In genomic region chr5:93587919-93588585, GRCh38 we compare ENCODE assay signal across 12 cellular contexts. TPM values are rescaled to one million over a fixed set of nuclear protein-coding genes. Genes with fewer than 3 reads are reported as not detected.
DNase-seq lines count a peak whose midpoint lies in the region; ATAC-seq and TF ChIP-seq lines count a peak whose summit lies in the region.
"Had no signal": no experiment of that assay in that cellular context is flagged by ENCODE, and none has a peak within 500 bp of the region (broad histone marks: within the 10 kb centered on the region; RNA-seq: fewer than 3 reads in every experiment).

No MANE protein-coding gene starts in this region.

- BruUV-seq in MCF 10A (replicated peaks; lab: Mats Ljungman, UMichigan) = no TSS peak

- intact Hi-C loops in activated CD4-positive, alpha-beta T cell treated with anti-CD3 and anti-CD28 coated beads, Interleukin-2, amount 10 ng/mL, durations not matched to agents 24 days and 14 days (cut with micrococcal nuclease) = loop anchor here (2.0 kb wide), 1 partner anchor 15 kb away; no protein-coding TSS in a partner anchor
- intact Hi-C loops in MCF 10A (cut with micrococcal nuclease) = loop anchor here (10.0 kb wide), 1 partner anchor 153 kb away; no protein-coding TSS in a partner anchor
- intact Hi-C loops in left lung (cut with DNase I) = loop anchor here in 1 of 2 donors (10.0 kb wide), 1 partner anchor 207 kb away; no protein-coding TSS in a partner anchor
- intact Hi-C loops in stomach (cut with DNase I; ENCODE audit: low total_unique reads) = no loop called here

- peaks cover 71% of the 10 kb centered on the region for H3K27me3 Mint-ChIP-seq in activated CD4-positive, alpha-beta T cell treated with anti-CD3 and anti-CD28 coated beads, Interleukin-2, amount 10 ng/mL, durations not matched to agents 24 days and 14 days
- no peaks in the 10 kb centered on the region for H3K27me3 Mint-ChIP-seq in MCF 10A (ENCODE audit: insufficient read depth, unreplicated experiment)

- 21 to 37% (median 33%) methylated on average over 41 to 70 of the region's 70 CpGs for WGBS in stomach, 5 donors

- ATAC-seq in left lung (no peak), GM19397 (IDR thresholded peaks at IDR 0.05; ENCODE audit: unreplicated experiment) (no peak), HG02970 (IDR thresholded peaks at IDR 0.05; ENCODE audit: low FRiP score, unreplicated experiment) (no peak), GM18511 (IDR thresholded peaks at IDR 0.05; ENCODE audit: unreplicated experiment) (no peak)
- ATAC-seq: A549 had no signal

- H3K36me3 ChIP-seq in left lung = no peaks in the 10 kb centered on the region
- peaks cover 0 to 9% (median 1%) of the 10 kb centered on the region in 4 donors for H3K36me3 ChIP-seq in stomach

- TF ChIP-seq EP300 in stomach (IDR thresholded peaks at IDR 0.05) = no peak

- peaks cover 12% of the 10 kb centered on the region for H3K36me3 Mint-ChIP-seq in activated CD4-positive, alpha-beta T cell treated with anti-CD3 and anti-CD28 coated beads, Interleukin-2, amount 10 ng/mL, durations not matched to agents 24 days and 14 days (ENCODE audit: low read depth)
- H3K36me3 Mint-ChIP-seq in MCF 10A (ENCODE audit: insufficient read depth, unreplicated experiment) = no peaks in the 10 kb centered on the region

- peaks cover 0 to 17% of the 10 kb centered on the region in 2 donors for H3K4me1 ChIP-seq in left lung
- peaks cover 6 to 45% (median 23%) of the 10 kb centered on the region in 4 donors for H3K4me1 ChIP-seq in stomach

- H3K4me3 ChIP-seq in left lung (peak overlapping the region; percentile 33 to 43), stomach (peak overlapping the region; percentile 52 to 81 (median 62))
- H3K4me3 ChIP-seq: A549 had no signal

- H3K27ac ChIP-seq in left lung (peak overlapping the region; percentile 14 to 57), stomach (peak overlapping the region in 4 of 5 donors; percentile 46 to 63 (median 52))
- H3K27ac ChIP-seq: A549 had no signal

- H3K27ac Mint-ChIP-seq in activated CD4-positive, alpha-beta T cell treated with anti-CD3 and anti-CD28 coated beads, Interleukin-2, amount 10 ng/mL, durations not matched to agents 24 days and 14 days = peak overlapping the region; percentile 71
- H3K27ac Mint-ChIP-seq in MCF 10A (ENCODE audit: low read depth, unreplicated experiment) = peak overlapping the region; percentile 59

- TF ChIP-seq CTCF in MCF 10A (IDR thresholded peaks at IDR 0.05; ENCODE audit: unreplicated experiment) (no peak), left lung (IDR thresholded peaks at IDR 0.05) (no peak), stomach (IDR thresholded peaks at IDR 0.05) (no peak)

- H3K9me3 ChIP-seq in left lung (no peaks in the 10 kb centered on the region), stomach (peaks cover 0 to 10% (median 3%) of the 10 kb centered on the region in 4 donors)
- H3K9me3 ChIP-seq: A549 had no signal

- CTCF ChIA-PET in MCF 10A (lab: Yijun Ruan, JAX) = interaction anchor here (0.6 to 3.1 kb wide), 5 partner anchors 10 to 405 kb away, joined by 3 to 13 read pairs (median 3); no protein-coding TSS in a partner anchor

- peaks cover 14% of the 10 kb centered on the region for H3K4me1 Mint-ChIP-seq in activated CD4-positive, alpha-beta T cell treated with anti-CD3 and anti-CD28 coated beads, Interleukin-2, amount 10 ng/mL, durations not matched to agents 24 days and 14 days
- peaks cover 5% of the 10 kb centered on the region for H3K4me1 Mint-ChIP-seq in MCF 10A (ENCODE audit: insufficient read depth, unreplicated experiment)

- DNase-seq in activated CD4-positive, alpha-beta T cell treated with anti-CD3 and anti-CD28 coated beads, Interleukin-2, amount 10 ng/mL, durations not matched to agents 24 days and 14 days = no peak
- DNase-seq in activated CD4-positive, alpha-beta T cell treated with anti-CD3 and anti-CD28 coated beads for 48 hours = no peak
- no peak for DNase-seq in MCF 10A (ENCODE audit: unreplicated experiment)
- peak in 1 of 2 donors; percentile 61 for DNase-seq in left lung
- DNase-seq in stomach = no peak
- DNase-seq: activated CD4-positive, alpha-beta T cell treated with anti-CD3 and anti-CD28 coated beads, Interleukin-2, amount 50 U/mL, for 1 hour; NCI-H1092 had no signal

- peaks cover 10% of the 10 kb centered on the region for H3K9me3 Mint-ChIP-seq in activated CD4-positive, alpha-beta T cell treated with anti-CD3 and anti-CD28 coated beads, Interleukin-2, amount 10 ng/mL, durations not matched to agents 24 days and 14 days
- H3K9me3 Mint-ChIP-seq in MCF 10A (ENCODE audit: unreplicated experiment) = no peaks in the 10 kb centered on the region

- POLR2A ChIA-PET in MCF 10A (lab: Yijun Ruan, JAX) = no interaction called here

- H3K4me3 Mint-ChIP-seq in activated CD4-positive, alpha-beta T cell treated with anti-CD3 and anti-CD28 coated beads, Interleukin-2, amount 10 ng/mL, durations not matched to agents 24 days and 14 days = no peak overlapping the region
- no peak overlapping the region for H3K4me3 Mint-ChIP-seq in MCF 10A (ENCODE audit: unreplicated experiment)

- TF ChIP-seq POLR2A in stomach (IDR thresholded peaks at IDR 0.05) = no peak

- H3K27me3 ChIP-seq in left lung (peaks cover 34 to 100% of the 10 kb centered on the region in 2 donors), stomach (peaks cover 0 to 89% (median 46%) of the 10 kb centered on the region in 3 donors)

RNA-seq across cellular contexts. Expression of gene NR2F1, which starts 5.0 kb away (rescaled TPM):
- total RNA-seq in activated CD4-positive, alpha-beta T cell treated with anti-CD3 and anti-CD28 coated beads, Interleukin-2, amount 10 ng/mL, durations not matched to agents 24 days and 14 days = not detected in 2 replicates
- total RNA-seq in MCF 10A (2022) = 1.4 and 1.7 TPM in 2 replicates
- 10 to 100 TPM; 50.7 to 69.1 TPM for total RNA-seq in left lung
- total RNA-seq in stomach = 100 to 1,000 TPM in 1 of 5 donors, 10 to 100 TPM in 3, under 1 TPM in 1; 0.87 to 115 (median 20.4) TPM
- 10 to 100 TPM; 10.7 to 25.7 (median 24.3) TPM for polyA plus RNA-seq in stomach
- polyA plus RNA-seq: keratinocyte had no signal

RNA-seq across cellular contexts. Expression of gene NR2F1-AS1, which starts 7.0 kb away (rescaled TPM):
- not detected in 2 replicates for total RNA-seq in activated CD4-positive, alpha-beta T cell treated with anti-CD3 and anti-CD28 coated beads, Interleukin-2, amount 10 ng/mL, durations not matched to agents 24 days and 14 days
- 3.2 and 4.6 TPM in 2 replicates for total RNA-seq in MCF 10A (2022)
- 10 to 100 TPM; 10.5 to 18.3 TPM for total RNA-seq in left lung
- 10 to 100 TPM in 4 of 5 donors, 1 to 10 TPM in 1; 4.3 to 40.8 (median 15.8) TPM for total RNA-seq in stomach
- 10 to 100 TPM in 2 of 3 donors, 1 to 10 TPM in 1; 9.7 to 19.6 (median 12.7) TPM for polyA plus RNA-seq in stomach
